Comparison of ENCODE assay signal across 18 cellular contexts in genomic region chr4:68310651-68311247, GRCh38. TPM values are rescaled to one million over a fixed set of nuclear protein-coding genes. Genes with fewer than 3 reads are reported as not detected.
DNase-seq lines count a peak whose midpoint lies in the region; ATAC-seq, FAIRE-seq and TF ChIP-seq lines count a peak whose summit lies in the region.
"Had no signal": no experiment of that assay in that cellular context is flagged by ENCODE, and none has a peak within 500 bp of the region (broad histone marks: within the 10 kb centered on the region; RNA-seq: fewer than 3 reads in every experiment).

No MANE protein-coding gene starts in this region.

- TF ChIP-seq EP300 in K562 (IDR thresholded peaks at IDR 0.05; ENCODE audit: low read length): no peak
- no peak for TF ChIP-seq EP300 in esophagus muscularis mucosa (IDR thresholded peaks at IDR 0.05)

- no peak overlapping the region for H2AFZ ChIP-seq in K562 (ENCODE audit: low read depth, low read length)

- FAIRE-seq in GM12891 (lab: Jason Lieb, UNC) (no peak), GM12892 (lab: Jason Lieb, UNC) (no peak), K562 (lab: Jason Lieb, UNC) (peak; percentile 29)

- no peak overlapping the region for H3K4me2 ChIP-seq in K562 (ENCODE audit: insufficient read depth, low read length)

- H4K20me1 ChIP-seq in K562 (replicated peaks; ENCODE audit: control insufficient read depth, insufficient read depth, low read length): 0 out of 2 replicates have a peak, but pooled peaks cover 4% of the 10 kb centered on the region

- H3K4me3 ChIP-seq in RWPE2 (ENCODE audit: severe bottlenecking) (no peak overlapping the region), K562 (no peak overlapping the region), esophagus muscularis mucosa (no peak overlapping the region)

- WGBS in K562 (ENCODE audit: insufficient coverage, low coverage, missing lambda C conversion rate): 72% methylated on average over 3 of the region's 3 CpGs
- 72% methylated on average over 3 of the region's 3 CpGs for WGBS in esophagus muscularis mucosa

- no peak overlapping the region for H3K9ac ChIP-seq in K562 (ENCODE audit: insufficient read depth in 1 of 2, low read depth in 2 of 2, low read length in 2 of 2)

- DNase-seq in GM12891 (ENCODE audit: insufficient read length, low spot score) (no peak), GM12892 (ENCODE audit: insufficient read length) (no peak), RWPE2 (ENCODE audit: low spot score) (no peak), K562 (ENCODE audit: extremely low read depth in 1 of 4, low spot score in 3 of 4) (no peak), HK-2 (ENCODE audit: unreplicated experiment) (no peak), NCI-H146 treated with DMSO at 0.1 percent for 48 hours (lab: John Stamatoyannopoulos, UW; ENCODE audit: unreplicated experiment) (no peak), esophagus muscularis mucosa (ENCODE audit: extremely low spot score) (no peak)
- no peak for DNase-seq in effector CD8-positive, alpha-beta T cell (lab: John Stamatoyannopoulos, UW)
- DNase-seq: C1 segment of cervical spinal cord; Calu3; CD4-positive, alpha-beta memory T cell; COR-L47; DMS53; DMS79 treated with DMSO at 0.1 percent for 48 hours; GF-D8; GOT3; H7; HCEC 1CT had no signal

- no peak overlapping the region for H3K27ac ChIP-seq in RWPE2 (ENCODE audit: poor library complexity, severe bottlenecking)
- no peak overlapping the region for H3K27ac ChIP-seq in K562 (ENCODE audit: extremely low read depth, low read depth, low read length)
- H3K27ac ChIP-seq in esophagus muscularis mucosa (replicated peaks in 1 of 4): no peak overlapping the region

- no TSS peak for BruUV-seq in K562 (replicated peaks; lab: Mats Ljungman, UMichigan)

- intact Hi-C loops in K562 (cut with micrococcal nuclease) (no loop called here), esophagus muscularis mucosa (cut with DNase I) (no loop called here)

- no peak for TF ChIP-seq POLR2A in GM12891 (IDR thresholded peaks at IDR 0.05; ENCODE audit: low read depth, low read length)
- 0 out of 2 replicates have a peak, but pooled peaks have one; percentile 28 for TF ChIP-seq POLR2A in GM12892 (IDR thresholded peaks at IDR 0.05; ENCODE audit: low read depth, low read length)
- peak; percentile 34; the same call in 1 of the 2 replicates for TF ChIP-seq POLR2A in K562 (conservative IDR thresholded peaks at IDR 0.05)
- TF ChIP-seq POLR2A in esophagus muscularis mucosa (IDR thresholded peaks at IDR 0.05; ENCODE audit: low read depth): no peak

- no peak for TF ChIP-seq RAD21 in K562 (CRISPR knock-in tag; conservative IDR thresholded peaks at IDR 0.05 in 1 of 2, IDR thresholded peaks at IDR 0.05 in 1 of 2)

- POLR2A ChIA-PET in K562 (lab: Yijun Ruan, JAX): interaction anchor here (0.7 kb wide), 1 partner anchor 11 kb away, joined by 3 read pairs; no protein-coding TSS in a partner anchor

- H3K36me3 ChIP-seq in RWPE2 (ENCODE audit: low read depth) (peaks cover 46% of the 10 kb centered on the region), K562 (ENCODE audit: control insufficient read depth, insufficient read depth, low read length) (peaks cover 35% of the 10 kb centered on the region; the same call in 2 of the 3 replicates), esophagus muscularis mucosa (peaks cover 21 to 53% (median 41%) of the 10 kb centered on the region in 4 donors)

- H3K27me3 ChIP-seq in RWPE2 (ENCODE audit: insufficient read depth, poor library complexity, severe bottlenecking) (no peaks in the 10 kb centered on the region), K562 (ENCODE audit: control insufficient read depth in 2 of 2, insufficient read depth in 2 of 2, low read length in 2 of 2) (no peaks in the 10 kb centered on the region), esophagus muscularis mucosa (no peaks in the 10 kb centered on the region)

- peak; percentile 24; the same call in 1 of the 3 replicates for ATAC-seq in RWPE2 (ENCODE audit: low read depth)
- peak; percentile 33; the same call in 1 of the 3 replicates for ATAC-seq in K562

- H3K9me3 ChIP-seq in RWPE2 (ENCODE audit: severe bottlenecking) (no peaks in the 10 kb centered on the region), K562 (replicated peaks; ENCODE audit: control insufficient read depth, insufficient read depth, low read depth, low read length) (no peaks in the 10 kb centered on the region), esophagus muscularis mucosa (no peaks in the 10 kb centered on the region)

- TF ChIP-seq CTCF in RWPE2 (IDR thresholded peaks at IDR 0.05; ENCODE audit: poor library complexity, severe bottlenecking): no peak
- no peak for TF ChIP-seq CTCF in K562 (IDR thresholded peaks at IDR 0.05 in 2 of 3, conservative IDR thresholded peaks at IDR 0.05 in 1 of 3; ENCODE audit: insufficient read depth in 2 of 3, low read depth in 1 of 3, low read length in 3 of 3)
- TF ChIP-seq CTCF in esophagus muscularis mucosa (IDR thresholded peaks at IDR 0.05): no peak

- CTCF ChIA-PET in K562 (lab: Yijun Ruan, JAX; ENCODE audit: low intra/inter-chr PET ratio): no interaction called here

- H3K79me2 ChIP-seq in K562 (ENCODE audit: control insufficient read depth, insufficient read depth, low read length): no peaks in the 10 kb centered on the region

- no peaks in the 10 kb centered on the region for H3K9me1 ChIP-seq in K562 (ENCODE audit: control insufficient read depth, insufficient read depth, low read length)

- in situ Hi-C loops in K562 (cut with MboI): no loop called here

- H3K4me1 ChIP-seq in RWPE2 (ENCODE audit: insufficient read depth, poor library complexity, severe bottlenecking) (no peaks in the 10 kb centered on the region), K562 (replicated peaks in 1 of 2; ENCODE audit: control insufficient read depth in 2 of 2, insufficient read depth in 2 of 2, low read length in 2 of 2) (no peaks in the 10 kb centered on the region), esophagus muscularis mucosa (no peaks in the 10 kb centered on the region)

TF ChIP-seq in GM12891, 5 proteins besides CTCF, POLR2A, EP300 and RAD21:
- TF ChIP-seq TAF1 (IDR thresholded peaks at IDR 0.05; ENCODE audit: low read depth, low read length) (no peak), SPI1 (IDR thresholded peaks at IDR 0.05; ENCODE audit: low read depth, low read length) (no peak), POLR2AphosphoS5 (IDR thresholded peaks at IDR 0.05; ENCODE audit: low read depth, low read length) (peak; percentile 52; the same call in 1 of the 2 replicates), POU2F2 (IDR thresholded peaks at IDR 0.05; ENCODE audit: low read depth, low read length) (no peak), PAX5 (IDR thresholded peaks at IDR 0.05; ENCODE audit: insufficient read depth, low read length, severe bottlenecking) (no peak)

TF ChIP-seq in K562, 482 proteins besides CTCF, POLR2A, EP300 and RAD21:
- TF ChIP-seq POLR2B (IDR thresholded peaks at IDR 0.05; ENCODE audit: low read depth, partially characterized antibody): peak; percentile 44
- no peak for TF ChIP-seq ESRRB (CRISPR knock-in tag; IDR thresholded peaks at IDR 0.05; ENCODE audit: borderline replicate concordance)
TF ChIP-seq in K562: peak in this region for 1.

RNA-seq across cellular contexts. Expression of gene YTHDC1, which starts 39.1 kb away (rescaled TPM):
- polyA plus RNA-seq in GM12891 (2012; ENCODE audit: low read depth, missing spikeins): 44.4 TPM
- polyA plus RNA-seq in GM12892 (2012; ENCODE audit: missing spikeins): 46.9 TPM
- 52.5 and 164 TPM in 2 replicates for total RNA-seq in K562 (2011; cell fraction: chromatin; rRNA removed; ENCODE audit: low replicate concordance)
- total RNA-seq in K562 (2011; cell fraction: nucleolus; rRNA removed): 19.7 and 44.0 TPM in 2 replicates
- 45.7 and 51.4 TPM in 2 replicates for total RNA-seq in K562 (2011; cell fraction: nucleoplasm; rRNA removed)
- total RNA-seq in K562 (2014; rRNA removed) (41.1 and 48.5 TPM in 2 replicates), K562 (2014; rRNA removed; fragmentation: Illumina TruSeq; extraction: Trizol) (56.4 and 65.1 TPM in 2 replicates), K562 (2015; rRNA removed; fragmentation: Illumina TruSeq; extraction: Trizol) (54.3 and 54.8 TPM in 2 replicates), K562 (2021) (41.0 and 51.7 TPM in 2 replicates), esophagus muscularis mucosa (10 to 100 TPM; 55.4 to 68.7 (median 61.4) TPM)
- polyA plus RNA-seq in K562 (2011; rRNA removed) (52.1 and 55.7 TPM in 2 replicates), K562 (2014; fragmentation: Illumina TruSeq; extraction: Trizol) (57.2 and 65.4 TPM in 2 replicates), K562 (2014; fragmentation: Nextera tagmentation; extraction: Ambion mirVana) (10 to 100 TPM in 1 of 2 experiments, 1 to 10 TPM in 1; 9.8 to 15.8 TPM), K562 (2014; rRNA removed) (42.3 and 51.7 TPM in 2 replicates)
- 13.6 and 20.9 TPM in 2 replicates for polyA plus RNA-seq in K562 (2011; cell fraction: cytosol; rRNA removed)
- 85.3 and 116 TPM in 2 replicates for polyA plus RNA-seq in K562 (2011; cell fraction: nucleus; rRNA removed)
- polyA plus RNA-seq in K562 (2012): 30.7 and 55.3 TPM in 2 replicates
- polyA minus RNA-seq in K562 (2011; rRNA and poly(A)+ RNA removed): 95.4 and 105 TPM in 2 replicates
- polyA minus RNA-seq in K562 (2011; cell fraction: cytosol; rRNA and poly(A)+ RNA removed): 10.5 and 18.8 TPM in 2 replicates
- 59.4 and 137 TPM in 2 replicates for polyA minus RNA-seq in K562 (2011; cell fraction: nucleus; rRNA and poly(A)+ RNA removed)

Comparison
In these comparisons a context has a peak if more than half of its experiments do, and no peak if none do; other contexts are left out.
1. POLR2A ChIP-seq: peak in GM12892 (single experiment) and K562 (single experiment); none in GM12891 (single experiment) and esophagus muscularis mucosa (single experiment).